9 cellular contexts compared by ENCODE assay signal in genomic region chr2:240451791-240452470, GRCh38. TPM values are rescaled to one million over a fixed set of nuclear protein-coding genes. Genes with fewer than 3 reads are reported as not detected.
A peak's percentile ranks its signal among the peaks of the same experiment; 100 is the strongest.
DNase-seq lines count a peak whose midpoint lies in the region; ATAC-seq and TF ChIP-seq lines count a peak whose summit lies in the region.
"Had no signal": no experiment of that assay in that cellular context is flagged by ENCODE, and none has a peak within 500 bp of the region (broad histone marks: within the 10 kb centered on the region; RNA-seq: fewer than 3 reads in every experiment).

No MANE protein-coding gene starts in this region.

- ATAC-seq in activated B cell treated with CpG ODN at 0.5 μM for 24 hours (ENCODE audit: low read depth): no peak
- no peak for ATAC-seq in left cardiac atrium
- ATAC-seq in HG03378 (IDR thresholded peaks at IDR 0.05; ENCODE audit: unreplicated experiment): no peak
- no peak for ATAC-seq in GM21367 (IDR thresholded peaks at IDR 0.05; ENCODE audit: unreplicated experiment)

- H3K27ac ChIP-seq in CD4-positive, alpha-beta memory T cell (ENCODE audit: low read depth, low read length): no peak overlapping the region
- H3K27ac ChIP-seq in rectal smooth muscle tissue (ENCODE audit: low read depth, low read length): no peak overlapping the region

- H3K9me3 ChIP-seq in CD4-positive, alpha-beta memory T cell (ENCODE audit: control insufficient read depth in 1 of 2, low read length in 2 of 2): no peaks in the 10 kb centered on the region

- H3K27me3 Mint-ChIP-seq in CD4-positive, alpha-beta memory T cell: peaks cover 19 to 31% of the 10 kb centered on the region in 2 donors
- peaks cover 56% of the 10 kb centered on the region for H3K27me3 Mint-ChIP-seq in activated B cell treated with CpG ODN at 0.5 μM for 24 hours

- POLR2A ChIA-PET in CD4-positive, alpha-beta memory T cell (lab: Charles Lee; ENCODE audit: partially characterized antibody): no interaction called here
- POLR2A ChIA-PET in activated B cell treated with CpG ODN at 0.5 μM for 24 hours (lab: Charles Lee): no interaction called here

- H3K4me3 Mint-ChIP-seq in CD4-positive, alpha-beta memory T cell: peak overlapping the region; percentile 35 to 82 (median 64)
- H3K4me3 Mint-ChIP-seq in activated B cell treated with CpG ODN at 0.5 μM for 24 hours: peak overlapping the region; percentile 66

- H3K4me1 Mint-ChIP-seq in CD4-positive, alpha-beta memory T cell: peaks cover 4 to 18% (median 10%) of the 10 kb centered on the region in 4 donors
- H3K4me1 Mint-ChIP-seq in activated B cell treated with CpG ODN at 0.5 μM for 24 hours: peaks cover 19% of the 10 kb centered on the region

- peak overlapping the region in 1 of 7 donors; percentile 19 for H3K27ac Mint-ChIP-seq in CD4-positive, alpha-beta memory T cell
- no peak overlapping the region for H3K27ac Mint-ChIP-seq in activated B cell treated with CpG ODN at 0.5 μM for 24 hours

- CTCF ChIA-PET in CD4-positive, alpha-beta memory T cell (lab: Charles Lee; ENCODE audit: partially characterized antibody): no interaction called here
- CTCF ChIA-PET in activated B cell treated with CpG ODN at 0.5 μM for 24 hours (lab: Charles Lee): no interaction called here

- no peak overlapping the region for H3K4me3 ChIP-seq in CD4-positive, alpha-beta memory T cell (ENCODE audit: low read length in 2 of 2)
- peak overlapping the region; percentile 55 for H3K4me3 ChIP-seq in rectal smooth muscle tissue (ENCODE audit: low read length)

- intact Hi-C loops in CD4-positive, alpha-beta memory T cell (cut with micrococcal nuclease): no loop called here
- intact Hi-C loops in activated B cell treated with CpG ODN at 0.5 μM for 24 hours (cut with micrococcal nuclease): no loop called here
- intact Hi-C loops in left cardiac atrium (cut with DNase I): no loop called here

- TF ChIP-seq CTCF in activated B cell treated with CpG ODN at 0.5 μM for 24 hours (IDR thresholded peaks at IDR 0.05): no peak

- peaks cover 0 to 1% (median 0%) of the 10 kb centered on the region in 8 donors for H3K9me3 Mint-ChIP-seq in CD4-positive, alpha-beta memory T cell
- no peaks in the 10 kb centered on the region for H3K9me3 Mint-ChIP-seq in activated B cell treated with CpG ODN at 0.5 μM for 24 hours

- peak in 1 of 5 donors; percentile 36 for DNase-seq in CD4-positive, alpha-beta memory T cell
- DNase-seq in activated B cell treated with CpG ODN at 0.5 μM for 24 hours: no peak
- peak; percentile 17 for DNase-seq in left cardiac atrium
- no peak for DNase-seq in NCI-H1436 treated with DMSO at 0.1 percent for 48 hours (lab: John Stamatoyannopoulos, UW)
- DNase-seq in central memory CD4-positive, alpha-beta T cell: no peak
- DNase-seq: stimulated activated CD4-positive, alpha-beta T cell treated with anti-CD3 and anti-CD28 coated beads, Interleukin-4, amount 100 ng/mL, for 24 hours had no signal

- no peak overlapping the region for H3K9ac ChIP-seq in rectal smooth muscle tissue (ENCODE audit: low read length)

- peaks cover 18% of the 10 kb centered on the region for H3K27me3 ChIP-seq in CD4-positive, alpha-beta memory T cell (ENCODE audit: insufficient read depth, low read length)
- peaks cover 10% of the 10 kb centered on the region for H3K27me3 ChIP-seq in rectal smooth muscle tissue (ENCODE audit: control insufficient read depth, insufficient read depth, low read length)

- H3K36me3 ChIP-seq in CD4-positive, alpha-beta memory T cell (ENCODE audit: insufficient read depth, low read length): no peaks in the 10 kb centered on the region
- H3K36me3 ChIP-seq in rectal smooth muscle tissue (ENCODE audit: control insufficient read depth, insufficient read depth, low read length): no peaks in the 10 kb centered on the region

- peaks cover 11% of the 10 kb centered on the region for H3K4me1 ChIP-seq in CD4-positive, alpha-beta memory T cell (ENCODE audit: insufficient read depth, low read length)
- H3K4me1 ChIP-seq in rectal smooth muscle tissue (ENCODE audit: control insufficient read depth, insufficient read depth, low read length): peaks cover 8% of the 10 kb centered on the region

- no peaks in the 10 kb centered on the region for H3K36me3 Mint-ChIP-seq in CD4-positive, alpha-beta memory T cell
- H3K36me3 Mint-ChIP-seq in activated B cell treated with CpG ODN at 0.5 μM for 24 hours (ENCODE audit: low read depth): no peaks in the 10 kb centered on the region

RNA-seq across cellular contexts. Expression of gene GPC1, which starts 16.5 kb away (rescaled TPM):
- 1 to 10 TPM; 1.1 to 1.2 TPM for total RNA-seq in CD4-positive, alpha-beta memory T cell
- polyA plus RNA-seq in CD4-positive, alpha-beta memory T cell: under 1 TPM; 0.14 to 0.65 TPM
- total RNA-seq in activated B cell treated with CpG ODN at 0.5 μM for 24 hours: 1.1 and 1.9 TPM in 2 replicates
- total RNA-seq in left cardiac atrium: 10 to 100 TPM; 74.6 to 78.4 TPM

Comparison
In these comparisons a context has a peak if more than half of its experiments do, and no peak if none do; other contexts are left out.
1. RNA of gene GPC1, which starts 16.5 kb away (total RNA-seq): 74.6 to 78.4 TPM in left cardiac atrium; 1.1 to 1.9 TPM in activated B cell treated with CpG ODN at 0.5 μM for 24 hours and 1.1 to 1.2 TPM in CD4-positive, alpha-beta memory T cell; every median in the first group is over 10 times any median in the second.